8 cellular contexts compared by ENCODE assay signal in genomic region chr19:12293771-12294307, GRCh38. TPM values are rescaled to one million over a fixed set of nuclear protein-coding genes. Genes with fewer than 3 reads are reported as not detected.
DNase-seq lines count a peak whose midpoint lies in the region; ATAC-seq, FAIRE-seq and TF ChIP-seq lines count a peak whose summit lies in the region.

No MANE protein-coding gene starts in this region.

- DNase-seq in 8988T (peak; percentile 28), GM12892 (ENCODE audit: insufficient read length) (peak; percentile 50), Peyer's patch (peak; percentile 78 to 93 (median 91)), foreskin fibroblast (peak; percentile 42 to 78)
- DNase-seq in activated T-helper 2 cell treated with anti-CD3 and anti-CD28 coated beads, Interferon-gamma antibody, Interleukin-2, Interleukin-4, amounts not matched to agents 10 μg/mL and 5 μg/mL and 100 μg/mL, durations not matched to agents 14 hours and 24 hours and 36 hours (ENCODE audit: low spot score): peak; percentile 69

- no peak; the same call in 1 of the 2 replicates for TF ChIP-seq POLR2A in GM12892 (IDR thresholded peaks at IDR 0.05; ENCODE audit: low read depth, low read length)
- peak; percentile 67 to 75 for TF ChIP-seq POLR2A in Peyer's patch (IDR thresholded peaks at IDR 0.05)

- TF ChIP-seq CTCF in Peyer's patch (IDR thresholded peaks at IDR 0.05) (no peak), foreskin fibroblast (IDR thresholded peaks at IDR 0.05; ENCODE audit: low read depth, low read length) (no peak), neural cell (IDR thresholded peaks at IDR 0.05; ENCODE audit: poor library complexity, severe bottlenecking) (no peak)

- peak overlapping the region; percentile 100 for H3K4me3 Mint-ChIP-seq in activated T-helper 2 cell treated with anti-CD3 and anti-CD28 coated beads, Interferon-gamma antibody, Interleukin-2, Interleukin-4, amounts not matched to agents 10 μg/mL and 5 μg/mL and 100 μg/mL, durations not matched to agents 14 hours and 24 hours and 36 hours (ENCODE audit: low read depth)

- H3K4me2 ChIP-seq in neural cell (ENCODE audit: low read length): peak overlapping the region; percentile 74

- peak overlapping the region; percentile 86 for H3K9ac ChIP-seq in neural cell (ENCODE audit: low read length)

- TF ChIP-seq RAD21 in neural cell (conservative IDR thresholded peaks at IDR 0.05): no peak

- peak overlapping the region; percentile 65 to 99 (median 92) for H3K4me3 ChIP-seq in Peyer's patch
- H3K4me3 ChIP-seq in foreskin fibroblast (ENCODE audit: low read depth in 1 of 2, low read length in 2 of 2): peak overlapping the region; percentile 91 to 98
- H3K4me3 ChIP-seq in neural cell (ENCODE audit: low read length): peak overlapping the region; percentile 93
- peak overlapping the region; percentile 93 for H3K4me3 ChIP-seq in thymus (ENCODE audit: low read length)

- WGBS in thymus: under 1% methylated on average over 20 of the region's 20 CpGs

- H3K4me1 ChIP-seq in Peyer's patch (peaks cover 0 to 26% (median 0%) of the 10 kb centered on the region in 4 donors), thymus (ENCODE audit: control insufficient read depth, insufficient read depth, low read length) (peaks cover 12% of the 10 kb centered on the region)

- peaks cover 29% of the 10 kb centered on the region for H3K4me1 Mint-ChIP-seq in activated T-helper 2 cell treated with anti-CD3 and anti-CD28 coated beads, Interferon-gamma antibody, Interleukin-2, Interleukin-4, amounts not matched to agents 10 μg/mL and 5 μg/mL and 100 μg/mL, durations not matched to agents 14 hours and 24 hours and 36 hours (ENCODE audit: low read depth)

- no peaks in the 10 kb centered on the region for H3K27me3 Mint-ChIP-seq in activated T-helper 2 cell treated with anti-CD3 and anti-CD28 coated beads, Interferon-gamma antibody, Interleukin-2, Interleukin-4, amounts not matched to agents 10 μg/mL and 5 μg/mL and 100 μg/mL, durations not matched to agents 14 hours and 24 hours and 36 hours (ENCODE audit: low read depth)

- FAIRE-seq in GM12892 (lab: Jason Lieb, UNC): peak; percentile 64

- intact Hi-C loops in activated T-helper 2 cell treated with anti-CD3 and anti-CD28 coated beads, Interferon-gamma antibody, Interleukin-2, Interleukin-4, amounts not matched to agents 10 μg/mL and 5 μg/mL and 100 μg/mL, durations not matched to agents 14 hours and 24 hours and 36 hours (cut with micrococcal nuclease): loop anchor here (1.0 to 2.0 kb wide), 4 partner anchors 39 to 257 kb away; partner anchors contain the start of genes ZNF136, ZNF443, ZNF563 and ZNF564

- H2AFZ ChIP-seq in neural cell (ENCODE audit: low read depth, low read length): peak overlapping the region; percentile 51

- H3K9me3 Mint-ChIP-seq in activated T-helper 2 cell treated with anti-CD3 and anti-CD28 coated beads, Interferon-gamma antibody, Interleukin-2, Interleukin-4, amounts not matched to agents 10 μg/mL and 5 μg/mL and 100 μg/mL, durations not matched to agents 14 hours and 24 hours and 36 hours: peaks cover 24% of the 10 kb centered on the region

- peak; percentile 27 for ATAC-seq in HG03039 (IDR thresholded peaks at IDR 0.05; ENCODE audit: unreplicated experiment)

- H3K36me3 ChIP-seq in Peyer's patch (peaks cover 0 to 23% (median 0%) of the 10 kb centered on the region in 3 donors), neural cell (ENCODE audit: insufficient read depth, low read length) (no peaks in the 10 kb centered on the region), thymus (ENCODE audit: control insufficient read depth, insufficient read depth) (no peaks in the 10 kb centered on the region)

- H3F3A ChIP-seq in neural cell (ENCODE audit: insufficient read depth, low read length, poor library complexity, severe bottlenecking): no peaks in the 10 kb centered on the region

- peaks cover 37% of the 10 kb centered on the region for H3K79me2 ChIP-seq in neural cell (replicated peaks; ENCODE audit: insufficient read depth, low read length)

- H4K20me1 ChIP-seq in neural cell (ENCODE audit: insufficient read depth): no peaks in the 10 kb centered on the region

- H3K27ac ChIP-seq in Peyer's patch (peak overlapping the region; percentile 87 to 99 (median 98)), neural cell (ENCODE audit: low read length) (peak overlapping the region; percentile 75), thymus (ENCODE audit: low read depth) (peak overlapping the region; percentile 92)

- H3K27ac Mint-ChIP-seq in activated T-helper 2 cell treated with anti-CD3 and anti-CD28 coated beads, Interferon-gamma antibody, Interleukin-2, Interleukin-4, amounts not matched to agents 10 μg/mL and 5 μg/mL and 100 μg/mL, durations not matched to agents 14 hours and 24 hours and 36 hours: peak overlapping the region; percentile 99

- H3K36me3 Mint-ChIP-seq in activated T-helper 2 cell treated with anti-CD3 and anti-CD28 coated beads, Interferon-gamma antibody, Interleukin-2, Interleukin-4, amounts not matched to agents 10 μg/mL and 5 μg/mL and 100 μg/mL, durations not matched to agents 14 hours and 24 hours and 36 hours (ENCODE audit: low read depth): peaks cover 43% of the 10 kb centered on the region

- no peak for TF ChIP-seq EP300 in neural cell (conservative IDR thresholded peaks at IDR 0.05; ENCODE audit: poor library complexity, severe bottlenecking)

- no peaks in the 10 kb centered on the region for H3K9me2 ChIP-seq in neural cell (ENCODE audit: insufficient read depth, low read length)

- H3K27me3 ChIP-seq in Peyer's patch (no peaks in the 10 kb centered on the region), neural cell (ENCODE audit: insufficient read depth, low read depth, low read length) (no peaks in the 10 kb centered on the region), thymus (ENCODE audit: control insufficient read depth, insufficient read depth) (no peaks in the 10 kb centered on the region)

- H3K9me3 ChIP-seq in Peyer's patch: no peaks in the 10 kb centered on the region
- H3K9me3 ChIP-seq in neural cell (ENCODE audit: low read length): no peaks in the 10 kb centered on the region
- no peaks in the 10 kb centered on the region for H3K9me3 ChIP-seq in thymus (ENCODE audit: control insufficient read depth)

TF ChIP-seq in neural cell, 6 proteins besides CTCF, POLR2A, EP300 and RAD21:
- peak; percentile 23 for TF ChIP-seq MXI1 (conservative IDR thresholded peaks at IDR 0.05; ENCODE audit: poor library complexity, severe bottlenecking)
- no peak for TF ChIP-seq TAF1 (IDR thresholded peaks at IDR 0.05; ENCODE audit: low read depth)
- peak; percentile 11 for TF ChIP-seq SMC3 (conservative IDR thresholded peaks at IDR 0.05; ENCODE audit: poor library complexity)
- peak; percentile 42 for TF ChIP-seq POLR2AphosphoS5 (IDR thresholded peaks at IDR 0.05)
- TF ChIP-seq EZH2 (IDR thresholded peaks at IDR 0.05; ENCODE audit: borderline replicate concordance, insufficient read depth, low read length, poor library complexity, severe bottlenecking): no peak
- no peak for TF ChIP-seq REST (IDR thresholded peaks at IDR 0.05; ENCODE audit: borderline replicate concordance)

RNA-seq across cellular contexts. Expression of gene ZNF44, which starts 0.8 kb away (rescaled TPM):
- polyA plus RNA-seq in GM12892 (2012; ENCODE audit: missing spikeins): 7.4 TPM
- 10 to 100 TPM; 16.6 to 33.8 (median 26.6) TPM for total RNA-seq in Peyer's patch
- 8.6 and 8.7 TPM in 2 replicates for total RNA-seq in activated T-helper 2 cell treated with anti-CD3 and anti-CD28 coated beads, Interferon-gamma antibody, Interleukin-2, Interleukin-4, amounts not matched to agents 10 μg/mL and 5 μg/mL and 100 μg/mL, durations not matched to agents 14 hours and 24 hours and 36 hours
- polyA plus RNA-seq in neural cell: 14.7 and 19.2 TPM in 2 replicates
- polyA minus RNA-seq in neural cell: 39.2 and 40.2 TPM in 2 replicates
- polyA plus RNA-seq in thymus: 16.3 TPM

RNA-seq across cellular contexts. Expression of gene ZNF563, which starts 39.6 kb away (rescaled TPM):
- polyA plus RNA-seq in GM12892 (2012; ENCODE audit: missing spikeins): 7.0 TPM
- total RNA-seq in Peyer's patch: 1 to 10 TPM; 1.8 to 9.1 (median 4.1) TPM
- 2.3 and 4.2 TPM in 2 replicates for total RNA-seq in activated T-helper 2 cell treated with anti-CD3 and anti-CD28 coated beads, Interferon-gamma antibody, Interleukin-2, Interleukin-4, amounts not matched to agents 10 μg/mL and 5 μg/mL and 100 μg/mL, durations not matched to agents 14 hours and 24 hours and 36 hours
- 1.7 and 3.6 TPM in 2 replicates for polyA plus RNA-seq in neural cell
- 2.2 TPM in 2 replicates for polyA minus RNA-seq in neural cell
- 3.3 TPM for polyA plus RNA-seq in thymus

Comparison
In these comparisons a context has a peak if more than half of its experiments do, and no peak if none do; other contexts are left out.
1. Peak in every context shown above with its lines: DNase-seq, ATAC-seq, H3K4me3 ChIP-seq and H3K27ac ChIP-seq.
2. DNase-seq: peak in every context shown above with its lines; median percentile 91 in Peyer's patch; 69 in activated T-helper 2 cell treated with anti-CD3 and anti-CD28 coated beads, Interferon-gamma antibody, Interleukin-2, Interleukin-4, amounts not matched to agents 10 μg/mL and 5 μg/mL and 100 μg/mL, durations not matched to agents 14 hours and 24 hours and 36 hours; 60 in foreskin fibroblast; 50 in GM12892; 28 in 8988T.